8 cellular contexts compared by ENCODE assay signal in the genomic region with DNA sequence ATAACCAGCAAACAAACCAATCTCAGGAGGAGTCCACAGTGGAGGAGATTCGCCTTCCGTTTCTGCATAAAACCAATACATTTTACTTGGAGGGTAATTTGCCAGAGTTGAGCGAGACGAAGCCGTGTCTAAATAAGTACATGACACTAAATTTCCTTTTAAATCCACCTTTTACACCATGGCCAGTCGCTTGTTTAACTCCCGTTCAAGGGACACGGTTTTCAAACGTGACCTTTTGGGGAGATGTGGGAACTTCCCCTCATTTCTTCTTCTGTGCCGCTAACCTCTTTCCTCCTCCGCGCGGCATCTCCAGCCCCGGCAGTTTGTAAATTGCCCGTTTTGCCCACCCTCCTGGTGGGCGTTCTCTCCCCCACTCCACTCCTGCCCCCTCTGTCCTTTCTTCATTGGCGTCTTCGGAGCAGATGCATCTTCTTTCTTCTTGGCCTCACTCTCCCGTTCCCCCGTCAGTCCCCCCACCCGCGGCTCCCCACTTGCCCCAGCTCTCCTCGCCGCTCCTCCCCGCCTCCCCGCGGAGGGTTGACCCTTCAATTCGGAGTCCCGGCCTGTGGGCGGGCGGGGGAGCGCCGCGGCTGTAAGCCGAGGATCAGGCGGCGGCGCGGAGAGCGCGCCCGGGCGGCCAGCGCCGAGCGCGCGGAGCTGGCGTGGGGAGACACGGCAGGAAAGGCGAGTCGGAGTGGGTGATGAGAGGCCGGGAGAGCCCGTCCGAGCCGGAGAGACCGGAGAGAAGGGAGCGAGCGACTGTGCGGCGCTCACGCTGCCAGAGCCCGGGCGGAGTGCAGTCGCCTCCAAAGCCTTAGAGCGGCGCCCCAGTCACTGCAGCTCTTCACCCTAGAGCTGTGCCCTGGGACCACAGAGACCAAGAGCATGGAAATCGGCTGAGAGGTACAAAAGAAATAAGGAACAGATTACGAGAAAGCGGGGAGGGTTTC. TPM values are rescaled to one million over a fixed set of nuclear protein-coding genes. Genes with fewer than 3 reads are reported as not detected.
DNase-seq lines count a peak whose midpoint lies in the region; ATAC-seq and TF ChIP-seq lines count a peak whose summit lies in the region.

NLGN1 (plus strand) TSS at position 584 of the 950 bp plus-strand sequence.

- H3K4me3 Mint-ChIP-seq in activated naive CD8-positive, alpha-beta T cell treated with anti-CD3 and anti-CD28 coated beads, Interleukin-2, amount 10 ng/mL, durations not matched to agents 7 days and 5 days: peak within 1 kb of the TSS; percentile 66
- H3K4me3 Mint-ChIP-seq in neural crest cell: peak within 1 kb of the TSS; percentile 96

- ATAC-seq in activated naive CD8-positive, alpha-beta T cell treated with anti-CD3 and anti-CD28 coated beads, Interleukin-2, amount 10 ng/mL, durations not matched to agents 7 days and 5 days (ENCODE audit: low read depth): no peak

- H3K27ac Mint-ChIP-seq in activated naive CD8-positive, alpha-beta T cell treated with anti-CD3 and anti-CD28 coated beads, Interleukin-2, amount 10 ng/mL, durations not matched to agents 7 days and 5 days: no peak within 1 kb of the TSS
- H3K27ac Mint-ChIP-seq in neural crest cell (ENCODE audit: unreplicated experiment): peak within 1 kb of the TSS; percentile 88

- H3K36me3 Mint-ChIP-seq in activated naive CD8-positive, alpha-beta T cell treated with anti-CD3 and anti-CD28 coated beads, Interleukin-2, amount 10 ng/mL, durations not matched to agents 7 days and 5 days: peaks cover 2% of the 10 kb centered on the region
- no peaks in the 10 kb centered on the region for H3K36me3 Mint-ChIP-seq in neural crest cell (ENCODE audit: low read depth)

- DNase-seq in NCI-H2171 treated with DMSO at 0.1 percent for 48 hours (lab: John Stamatoyannopoulos, UW) (peak; percentile 38), NCI-H2171 (lab: John Stamatoyannopoulos, UW) (no peak), NCI-H2107 (lab: John Stamatoyannopoulos, UW) (peak; percentile 65), head of caudate nucleus (peak; percentile 55 to 92 (median 82)), neural crest cell (ENCODE audit: low read depth, low spot score) (peak; percentile 63), HUDEP-2 (lab: John Stamatoyannopoulos, UW; ENCODE audit: unreplicated experiment in 76 of 76) (no peak)
- no peak for DNase-seq in activated naive CD8-positive, alpha-beta T cell treated with anti-CD3 and anti-CD28 coated beads, Interleukin-2, amount 10 ng/mL, durations not matched to agents 7 days and 5 days
- DNase-seq in activated CD4-positive, CD25-positive, alpha-beta regulatory T cell (lab: John Stamatoyannopoulos, UW): no peak

- peak; percentile 43 for TF ChIP-seq CTCF in neural crest cell (conservative IDR thresholded peaks at IDR 0.05)

- POLR2A ChIA-PET in activated naive CD8-positive, alpha-beta T cell treated with anti-CD3 and anti-CD28 coated beads, Interleukin-2, amount 10 ng/mL, durations not matched to agents 7 days and 5 days (lab: Charles Lee): no interaction called here

- H3K4me1 Mint-ChIP-seq in activated naive CD8-positive, alpha-beta T cell treated with anti-CD3 and anti-CD28 coated beads, Interleukin-2, amount 10 ng/mL, durations not matched to agents 7 days and 5 days: peaks cover 19% of the 10 kb centered on the region
- H3K4me1 Mint-ChIP-seq in neural crest cell: peaks cover 55% of the 10 kb centered on the region

- peaks cover 3% of the 10 kb centered on the region for H3K9me3 Mint-ChIP-seq in activated naive CD8-positive, alpha-beta T cell treated with anti-CD3 and anti-CD28 coated beads, Interleukin-2, amount 10 ng/mL, durations not matched to agents 7 days and 5 days
- no peaks in the 10 kb centered on the region for H3K9me3 Mint-ChIP-seq in neural crest cell

- intact Hi-C loops in head of caudate nucleus (cut with DNase I): loop anchor here (10.0 kb wide), 1 partner anchor 517 kb away; no protein-coding TSS in a partner anchor

- peaks cover 59% of the 10 kb centered on the region for H3K27me3 Mint-ChIP-seq in activated naive CD8-positive, alpha-beta T cell treated with anti-CD3 and anti-CD28 coated beads, Interleukin-2, amount 10 ng/mL, durations not matched to agents 7 days and 5 days
- H3K27me3 Mint-ChIP-seq in neural crest cell (ENCODE audit: low read depth): peaks cover 9% of the 10 kb centered on the region

RNA-seq across cellular contexts. Expression of gene NLGN1, which starts in this region (rescaled TPM):
- not detected for total RNA-seq in activated naive CD8-positive, alpha-beta T cell treated with anti-CD3 and anti-CD28 coated beads, Interleukin-2, amount 10 ng/mL, durations not matched to agents 7 days and 5 days
- total RNA-seq in neural crest cell: 18.6 and 20.0 TPM in 2 replicates

Comparison
In these comparisons a context has a peak if more than half of its experiments do, and no peak if none do; other contexts are left out.
1. RNA of gene NLGN1 (total RNA-seq): 18.6 to 20.0 TPM in neural crest cell; not detected in activated naive CD8-positive, alpha-beta T cell treated with anti-CD3 and anti-CD28 coated beads, Interleukin-2, amount 10 ng/mL, durations not matched to agents 7 days and 5 days; every median in the first group is over 10 times any median in the second.
2. DNase-seq: peak in NCI-H2171 treated with DMSO at 0.1 percent for 48 hours (single experiment), NCI-H2107 (single experiment), head of caudate nucleus (42 of 42) and neural crest cell (single experiment); none in NCI-H2171 (single experiment), activated naive CD8-positive, alpha-beta T cell treated with anti-CD3 and anti-CD28 coated beads, Interleukin-2, amount 10 ng/mL, durations not matched to agents 7 days and 5 days (single experiment), HUDEP-2 (0 of 76) and activated CD4-positive, CD25-positive, alpha-beta regulatory T cell (0 of 4).